Comparison of ENCODE assay signal across 21 cellular contexts in genomic region chr3:188972313-188972712, GRCh38.
"Had no signal": no experiment of that assay in that cellular context is flagged by ENCODE, and none has a peak within 500 bp of the region (broad histone marks: within the 10 kb centered on the region; RNA-seq: fewer than 3 reads in every experiment).

No MANE protein-coding gene starts in this region.

- H3K9me3 Mint-ChIP-seq: activated T-helper 1 cell treated with anti-CD3 and anti-CD28 coated beads, Interleukin-12 subunit alpha, Interleukin-12 subunit beta, Interleukin-2, Interleukin-4 antibody, amounts not matched to agents 30 ng/mL and 10 ng/mL and 1 ng/mL, durations not matched to agents 14 hours and 24 hours and 36 hours; natural killer cell had no signal

- H3K36me3 Mint-ChIP-seq: natural killer cell; stimulated activated naive B cell treated with anti-CD40 and anti-IgM and Interleukin-4, amounts not matched to agents 10 μg/mL and 1 μg/mL and 100 μg/mL, for 72 hours had no signal

- H3K27me3 Mint-ChIP-seq: progenitor cell of endocrine pancreas had no signal

- H3K4me3 Mint-ChIP-seq: activated CD4-positive, alpha-beta T cell treated with anti-CD3 and anti-CD28 coated beads for 36 hours; activated CD8-positive, alpha-beta T cell treated with anti-CD3 and anti-CD28 coated beads, Interleukin-2, amount 10 ng/mL, durations not matched to agents 7 days and 5 days; activated T-helper 1 cell treated with anti-CD3 and anti-CD28 coated beads, Interleukin-12 subunit alpha, Interleukin-12 subunit beta, Interleukin-2, Interleukin-4 antibody, amounts not matched to agents 30 ng/mL and 10 ng/mL and 1 ng/mL, durations not matched to agents 14 hours and 24 hours and 36 hours; natural killer cell; stimulated activated naive B cell treated with anti-CD40 and anti-IgM and Interleukin-4, amounts not matched to agents 10 μg/mL and 1 μg/mL and 100 μg/mL, for 72 hours had no signal

- H3K9me3 ChIP-seq: lower lobe of right lung had no signal

- H3K36me3 ChIP-seq: cardiac muscle cell, lower lobe of right lung, spleen had no signal

- H3K27me3 ChIP-seq: hepatocyte had no signal

- H3K4me3 ChIP-seq: cardiac muscle cell, coronary artery, hepatocyte, lower lobe of right lung, spleen had no signal

- DNase-seq: activated CD4-positive, alpha-beta T cell treated with anti-CD3 and anti-CD28 coated beads for 36 hours; activated CD8-positive, alpha-beta memory T cell treated with anti-CD3 and anti-CD28 coated beads, Interleukin-2, amount 50 U/mL, for 48 hours; activated CD8-positive, alpha-beta T cell treated with anti-CD3 and anti-CD28 coated beads, Interleukin-2, amount 10 ng/mL, durations not matched to agents 7 days and 5 days; activated naive CD4-positive, alpha-beta T cell treated with Interleukin-2 at 50 U/mL for 16 hours; effector CD8-positive, alpha-beta T cell; lower lobe of right lung; natural killer cell; nucleus accumbens; spleen; stimulated activated CD4-positive, alpha-beta T cell treated with anti-CD3 and anti-CD28 coated beads, Interleukin-1b, Interleukin-23, amount 100 ng/mL, for 48 hours; stimulated activated naive B cell treated with anti-CD40 and anti-IgM and Interleukin-4, amounts not matched to agents 10 μg/mL and 1 μg/mL and 100 μg/mL, for 72 hours; T-helper 9 cell; trophoblast cell had no signal

- ATAC-seq: activated CD4-positive, alpha-beta T cell treated with anti-CD3 and anti-CD28 coated beads for 36 hours; activated CD8-positive, alpha-beta T cell treated with anti-CD3 and anti-CD28 coated beads, Interleukin-2, amount 10 ng/mL, durations not matched to agents 7 days and 5 days; lower lobe of right lung; natural killer cell; sciatic nerve; stimulated activated naive B cell treated with anti-CD40 and anti-IgM and Interleukin-4, amounts not matched to agents 10 μg/mL and 1 μg/mL and 100 μg/mL, for 72 hours had no signal

- H3K27ac Mint-ChIP-seq: activated CD4-positive, alpha-beta T cell treated with anti-CD3 and anti-CD28 coated beads for 36 hours; activated CD8-positive, alpha-beta T cell treated with anti-CD3 and anti-CD28 coated beads, Interleukin-2, amount 10 ng/mL, durations not matched to agents 7 days and 5 days; activated T-helper 1 cell treated with anti-CD3 and anti-CD28 coated beads, Interleukin-12 subunit alpha, Interleukin-12 subunit beta, Interleukin-2, Interleukin-4 antibody, amounts not matched to agents 30 ng/mL and 10 ng/mL and 1 ng/mL, durations not matched to agents 14 hours and 24 hours and 36 hours; natural killer cell; progenitor cell of endocrine pancreas; stimulated activated naive B cell treated with anti-CD40 and anti-IgM and Interleukin-4, amounts not matched to agents 10 μg/mL and 1 μg/mL and 100 μg/mL, for 72 hours had no signal

- H3K27ac ChIP-seq: cardiac muscle cell, coronary artery, epithelial cell of prostate, hepatocyte, lower lobe of right lung, spleen, VCaP had no signal
